Comparison of ENCODE assay signal across 1 cellular context in genomic region chr16:2008631-2009301, GRCh38.
TF ChIP-seq lines count a peak whose summit lies in the region.

No MANE protein-coding gene starts in this region.

TF ChIP-seq in HEK293, 187 proteins besides CTCF, POLR2A, EP300 and RAD21 (continued from another document):
- TF ChIP-seq, protein P1, sequence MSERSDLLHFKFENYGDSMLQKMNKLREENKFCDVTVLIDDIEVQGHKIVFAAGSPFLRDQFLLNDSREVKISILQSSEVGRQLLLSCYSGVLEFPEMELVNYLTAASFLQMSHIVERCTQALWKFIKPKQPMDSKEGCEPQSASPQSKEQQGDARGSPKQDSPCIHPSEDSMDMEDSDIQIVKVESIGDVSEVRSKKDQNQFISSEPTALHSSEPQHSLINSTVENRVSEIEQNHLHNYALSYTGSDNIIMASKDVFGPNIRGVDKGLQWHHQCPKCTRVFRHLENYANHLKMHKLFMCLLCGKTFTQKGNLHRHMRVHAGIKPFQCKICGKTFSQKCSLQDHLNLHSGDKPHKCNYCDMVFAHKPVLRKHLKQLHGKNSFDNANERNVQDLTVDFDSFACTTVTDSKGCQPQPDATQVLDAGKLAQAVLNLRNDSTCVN (tag by site-specific recombination; optimal IDR thresholded peaks at IDR 0.05), result peak; percentile 22
- TF ChIP-seq, protein P2, sequence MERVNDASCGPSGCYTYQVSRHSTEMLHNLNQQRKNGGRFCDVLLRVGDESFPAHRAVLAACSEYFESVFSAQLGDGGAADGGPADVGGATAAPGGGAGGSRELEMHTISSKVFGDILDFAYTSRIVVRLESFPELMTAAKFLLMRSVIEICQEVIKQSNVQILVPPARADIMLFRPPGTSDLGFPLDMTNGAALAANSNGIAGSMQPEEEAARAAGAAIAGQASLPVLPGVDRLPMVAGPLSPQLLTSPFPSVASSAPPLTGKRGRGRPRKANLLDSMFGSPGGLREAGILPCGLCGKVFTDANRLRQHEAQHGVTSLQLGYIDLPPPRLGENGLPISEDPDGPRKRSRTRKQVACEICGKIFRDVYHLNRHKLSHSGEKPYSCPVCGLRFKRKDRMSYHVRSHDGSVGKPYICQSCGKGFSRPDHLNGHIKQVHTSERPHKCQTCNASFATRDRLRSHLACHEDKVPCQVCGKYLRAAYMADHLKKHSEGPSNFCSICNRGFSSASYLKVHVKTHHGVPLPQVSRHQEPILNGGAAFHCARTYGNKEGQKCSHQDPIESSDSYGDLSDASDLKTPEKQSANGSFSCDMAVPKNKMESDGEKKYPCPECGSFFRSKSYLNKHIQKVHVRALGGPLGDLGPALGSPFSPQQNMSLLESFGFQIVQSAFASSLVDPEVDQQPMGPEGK (tag by site-specific recombination; IDR thresholded peaks at IDR 0.05), result peak; percentile 50; the same call in 1 of the 2 replicates
- TF ChIP-seq ZNF341 (tag by site-specific recombination; IDR thresholded peaks at IDR 0.05; ENCODE audit: low read depth) (peak; percentile 48), SP2 (tag by site-specific recombination; IDR thresholded peaks at IDR 0.05) (peak; percentile 72), KLF1 (tag by site-specific recombination; IDR thresholded peaks at IDR 0.05) (0 out of 2 replicates have a peak, but pooled peaks have one; percentile 10), IKZF3 (tag by site-specific recombination; IDR thresholded peaks at IDR 0.05) (0 out of 2 replicates have a peak, but pooled peaks have one; percentile 27), ZNF335 (tag by site-specific recombination; conservative IDR thresholded peaks at IDR 0.05) (peak; percentile 78), ZBTB8A (tag by site-specific recombination; IDR thresholded peaks at IDR 0.05) (peak; percentile 82)
- TF ChIP-seq, protein P3, sequence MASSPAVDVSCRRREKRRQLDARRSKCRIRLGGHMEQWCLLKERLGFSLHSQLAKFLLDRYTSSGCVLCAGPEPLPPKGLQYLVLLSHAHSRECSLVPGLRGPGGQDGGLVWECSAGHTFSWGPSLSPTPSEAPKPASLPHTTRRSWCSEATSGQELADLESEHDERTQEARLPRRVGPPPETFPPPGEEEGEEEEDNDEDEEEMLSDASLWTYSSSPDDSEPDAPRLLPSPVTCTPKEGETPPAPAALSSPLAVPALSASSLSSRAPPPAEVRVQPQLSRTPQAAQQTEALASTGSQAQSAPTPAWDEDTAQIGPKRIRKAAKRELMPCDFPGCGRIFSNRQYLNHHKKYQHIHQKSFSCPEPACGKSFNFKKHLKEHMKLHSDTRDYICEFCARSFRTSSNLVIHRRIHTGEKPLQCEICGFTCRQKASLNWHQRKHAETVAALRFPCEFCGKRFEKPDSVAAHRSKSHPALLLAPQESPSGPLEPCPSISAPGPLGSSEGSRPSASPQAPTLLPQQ (tag by site-specific recombination; IDR thresholded peaks at IDR 0.05), result 0 out of 2 replicates have a peak, but pooled peaks have one; percentile 19
TF ChIP-seq in HEK293: peak in this region for 16.
